ENCODE assay signal across 19 cellular contexts in genomic region chr5:103778915-103779314, GRCh38.
"Had no signal": no experiment of that assay in that cellular context is flagged by ENCODE, and none has a peak within 500 bp of the region (broad histone marks: within the 10 kb centered on the region; RNA-seq: fewer than 3 reads in every experiment).

No MANE protein-coding gene starts in this region.

- H3K4me3 ChIP-seq: colonic mucosa, esophagus muscularis mucosa, gastroesophageal sphincter, heart left ventricle, hepatocyte, left lung, lower lobe of right lung, mucosa of descending colon had no signal

- FAIRE-seq: endothelial cell of umbilical vein, frontal cortex had no signal

- H3K4me1 ChIP-seq: colonic mucosa, esophagus muscularis mucosa, foreskin keratinocyte, gastroesophageal sphincter, heart left ventricle, left lung, lower lobe of right lung had no signal

- H3K27me3 ChIP-seq: colonic mucosa, esophagus muscularis mucosa, foreskin keratinocyte, gastroesophageal sphincter, heart left ventricle, hepatocyte, left lung had no signal

- H3K9me3 ChIP-seq: colonic mucosa, esophagus muscularis mucosa, gastroesophageal sphincter, heart left ventricle, lower lobe of right lung, mucosa of descending colon had no signal

- H3K27ac ChIP-seq: colonic mucosa, esophagus muscularis mucosa, foreskin keratinocyte, gastroesophageal sphincter, heart left ventricle, hepatocyte, left lung, lower lobe of right lung had no signal

- ATAC-seq: foreskin keratinocyte, gastroesophageal sphincter, heart left ventricle, left cardiac atrium, left lung, mucosa of descending colon had no signal

- DNase-seq: cerebellar nuclear complex; colonic mucosa; cortex of kidney; effector CD8-positive, alpha-beta T cell; foreskin keratinocyte; heart left ventricle; hypothalamus; immature natural killer cell; islet precursor cell; left cardiac atrium; left lung; lower lobe of right lung; mesenchymal stem cell had no signal

- H3K36me3 ChIP-seq: colonic mucosa, esophagus muscularis mucosa, gastroesophageal sphincter, heart left ventricle, left lung, lower lobe of right lung had no signal
